In the genomic region with DNA sequence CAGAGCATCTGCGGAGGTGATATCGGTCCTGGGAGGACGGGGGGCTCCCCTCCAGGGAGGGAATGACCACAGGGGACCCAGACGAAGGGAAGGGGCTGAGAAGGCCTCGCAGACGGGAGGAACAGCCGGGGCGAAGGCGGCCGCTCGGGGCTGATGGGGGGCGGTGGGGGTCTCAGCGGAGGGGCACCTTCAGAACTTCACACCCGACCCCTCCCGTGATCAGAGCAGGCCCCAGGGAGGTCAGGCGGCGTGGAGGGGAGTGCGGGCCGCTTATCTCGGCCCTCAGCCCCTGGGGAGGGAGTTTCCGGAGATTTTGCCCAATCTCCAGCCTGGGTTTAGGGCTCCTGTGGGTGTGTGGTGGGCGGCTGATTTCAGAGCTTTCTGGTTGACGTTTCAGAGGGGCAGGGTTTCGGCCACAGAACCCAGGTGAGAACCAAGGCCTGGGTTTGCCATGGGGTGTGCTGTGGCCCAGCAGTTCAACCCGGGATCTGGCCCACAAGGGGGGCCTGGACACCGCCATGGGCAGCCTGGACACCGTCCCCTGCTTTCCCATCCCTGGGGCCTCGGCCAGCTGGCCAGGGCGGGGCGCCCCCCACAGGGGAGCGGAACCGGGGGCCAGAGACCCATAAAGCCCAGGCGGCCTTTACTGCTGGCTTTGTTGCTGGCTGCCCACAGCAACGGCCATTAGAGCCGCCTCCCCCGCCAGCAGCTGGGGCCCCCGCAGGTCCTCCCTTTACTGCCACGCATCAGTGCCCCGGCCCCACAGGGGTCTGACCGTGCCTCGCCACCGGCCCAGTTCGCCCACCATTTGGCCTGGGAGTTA, we compare ENCODE assay signal across 14 cellular contexts. TPM values are rescaled to one million over a fixed set of nuclear protein-coding genes. Genes with fewer than 3 reads are reported as not detected.
DNase-seq lines count a peak whose midpoint lies in the region; ATAC-seq, FAIRE-seq and TF ChIP-seq lines count a peak whose summit lies in the region.
"Had no signal": no experiment of that assay in that cellular context is flagged by ENCODE, and none has a peak within 500 bp of the region (broad histone marks: within the 10 kb centered on the region; RNA-seq: fewer than 3 reads in every experiment).

No MANE protein-coding gene starts in this region.

- no peak overlapping the region for H2AFZ ChIP-seq in HepG2 (ENCODE audit: low read length)
- H2AFZ ChIP-seq: parathyroid adenoma had no signal

- TF ChIP-seq RAD21 in HepG2 (CRISPR knock-in tag; IDR thresholded peaks at IDR 0.05): no peak

- H3K27ac ChIP-seq in HepG2 (ENCODE audit: extremely low read length, insufficient read depth, low read length) (peak overlapping the region; percentile 99), dorsolateral prefrontal cortex (no peak overlapping the region)
- H3K27ac ChIP-seq: parathyroid adenoma, thoracic aorta had no signal

- WGBS in HepG2 (ENCODE audit: low lambda C conversion rate): 97% methylated on average over 25 of the region's 43 CpGs

- no peaks in the 10 kb centered on the region for H4K20me1 ChIP-seq in HepG2 (ENCODE audit: insufficient read depth, low read length)

- BruUV-seq in HepG2 (replicated peaks; lab: Mats Ljungman, UMichigan): no TSS peak

- FAIRE-seq in HepG2 (lab: Jason Lieb, UNC): no peak
- FAIRE-seq in RCC 7860 (lab: Jason Lieb, UNC): no peak

- H3K9ac ChIP-seq in HepG2 (ENCODE audit: insufficient read depth, low read depth, low read length): peak overlapping the region; percentile 22; the same call in 1 of the 2 replicates
- H3K9ac ChIP-seq: parathyroid adenoma had no signal

- TF ChIP-seq EP300 in HepG2 (IDR thresholded peaks at IDR 0.05; ENCODE audit: low read depth in 2 of 2, low read length in 2 of 2) (no peak), HepG2 (CRISPR knock-in tag; IDR thresholded peaks at IDR 0.05; ENCODE audit: borderline replicate concordance) (no peak)

- H3K4me2 ChIP-seq in HepG2 (ENCODE audit: low read depth, low read length): no peak overlapping the region

- CTCF ChIA-PET in HepG2 (lab: Yijun Ruan, JAX; ENCODE audit: low intra/inter-chr PET ratio, low total read pairs): no interaction called here

- TF ChIP-seq POLR2A in HepG2 (IDR thresholded peaks at IDR 0.05; ENCODE audit: insufficient read depth in 1 of 2, low read depth in 2 of 2, low read length in 2 of 2): no peak

- H3K79me2 ChIP-seq in HepG2 (ENCODE audit: insufficient read depth, low read length): peaks cover 66% of the 10 kb centered on the region

- DNase-seq in ELF-1 (ENCODE audit: low read depth, low spot score): peak; percentile 62
- DNase-seq in GM20000 (ENCODE audit: low spot score): peak; percentile 94
- peak; percentile 38 for DNase-seq in NCI-H69 (lab: John Stamatoyannopoulos, UW)
- no peak for DNase-seq in HepG2 (ENCODE audit: low spot score)
- no peak for DNase-seq in H4 (ENCODE audit: low spot score)
- no peak for DNase-seq in dorsolateral prefrontal cortex
- DNase-seq in RCC 7860 (ENCODE audit: low spot score): no peak
- DNase-seq: amniotic stem cell, NCI-H1048, NCI-H774, T-cell had no signal

- no peak overlapping the region for H3K4me3 ChIP-seq in HepG2 (replicated peaks in 1 of 3; ENCODE audit: insufficient read depth in 1 of 3, low read depth in 2 of 3, low read length in 3 of 3)
- no peak overlapping the region for H3K4me3 ChIP-seq in dorsolateral prefrontal cortex
- H3K4me3 ChIP-seq: thoracic aorta had no signal

- TF ChIP-seq CTCF in GM20000 (IDR thresholded peaks at IDR 0.05; ENCODE audit: extremely low read depth, missing control alignments) (no peak), HepG2 (CRISPR knock-in tag; IDR thresholded peaks at IDR 0.05) (no peak; the same call in 1 of the 2 replicates), dorsolateral prefrontal cortex (IDR thresholded peaks at IDR 0.05 in 54 of 56, conservative IDR thresholded peaks at IDR 0.05 in 2 of 56; ENCODE audit: low read depth in 1 of 56, partially characterized antibody in 56 of 56) (no peak)

- H3K36me3 ChIP-seq in HepG2 (replicated peaks in 1 of 2; ENCODE audit: control insufficient read depth in 1 of 2, insufficient read depth in 2 of 2, low read length in 2 of 2): peaks cover 7 to 13% of the 10 kb centered on the region in 2 experiments; a peak in 4 of 5 replicates
- H3K36me3 ChIP-seq: thoracic aorta had no signal

- H3K27me3 ChIP-seq in HepG2 (ENCODE audit: control insufficient read depth in 1 of 2, insufficient read depth in 2 of 2, low read length in 2 of 2) (no peaks in the 10 kb centered on the region), dorsolateral prefrontal cortex (no peaks in the 10 kb centered on the region)

- peaks cover 91% of the 10 kb centered on the region for H3K4me1 ChIP-seq in HepG2 (ENCODE audit: insufficient read depth, low read length)

- H3K9me3 ChIP-seq in HepG2 (ENCODE audit: low read length): no peaks in the 10 kb centered on the region
- H3K9me3 ChIP-seq: thoracic aorta had no signal

- intact Hi-C loops in HepG2 (cut with micrococcal nuclease; ENCODE audit: unreplicated experiment) (no loop called here), dorsolateral prefrontal cortex (cut with DNase I) (no loop called here)

- in situ Hi-C loops in HepG2 (cut with HindIII; ENCODE audit: extremely low pct_ligation_motif_present, low pct_unique_long_range_greater_than_20kb): no loop called here

- no peak for ATAC-seq in HepG2
- no peak for ATAC-seq in esophagus mucosa
- ATAC-seq: T-cell had no signal

- POLR2A ChIA-PET in HepG2 (lab: Yijun Ruan, JAX): interaction anchor here (0.7 to 4.8 kb wide), 4 partner anchors 12 to 176 kb away, joined by 3 to 50 read pairs (median 22); no protein-coding TSS in a partner anchor

RNA-seq across cellular contexts. Expression of a gene that starts 29.0 kb away (rescaled TPM):
- 53.8 and 71.3 TPM in 2 replicates for total RNA-seq in HepG2 (2016; rRNA removed; fragmentation: Illumina TruSeq; extraction: Trizol)
- 26.5 and 31.5 TPM in 2 replicates for total RNA-seq in HepG2 (2016; cell fraction: cytosol; rRNA removed; fragmentation: Illumina TruSeq; extraction: Trizol; ENCODE audit: low read depth)
- total RNA-seq in HepG2 (2016; cell fraction: insoluble cytoplasmic fraction; rRNA removed; fragmentation: Illumina TruSeq; extraction: Trizol): 41.5 and 68.9 TPM in 2 replicates
- total RNA-seq in HepG2 (2016; cell fraction: membrane; rRNA removed; fragmentation: Illumina TruSeq; extraction: Trizol): 56.8 and 62.2 TPM in 2 replicates
- 35.6 and 47.1 TPM in 2 replicates for total RNA-seq in HepG2 (2016; cell fraction: nucleus; rRNA removed; fragmentation: Illumina TruSeq; extraction: Trizol)
- 77.9 and 102 TPM in 2 replicates for polyA plus RNA-seq in HepG2 (2011; rRNA removed)
- 44.7 and 68.0 TPM in 2 replicates for polyA plus RNA-seq in HepG2 (2011; cell fraction: cytosol; rRNA removed)
- polyA plus RNA-seq in HepG2 (2011; cell fraction: nucleus; rRNA removed): 150 and 160 TPM in 2 replicates
- 78.6 and 99.3 TPM in 2 replicates for polyA plus RNA-seq in HepG2 (2012)
- 31.0 and 31.3 TPM in 2 replicates for polyA plus RNA-seq in HepG2 (2016; cell fraction: cytosol; fragmentation: Illumina TruSeq; extraction: Trizol; ENCODE audit: low read depth)
- 58.1 and 70.4 TPM in 2 replicates for polyA plus RNA-seq in HepG2 (2016; cell fraction: insoluble cytoplasmic fraction; fragmentation: Illumina TruSeq; extraction: Trizol; ENCODE audit: low read depth)
- polyA plus RNA-seq in HepG2 (2016; cell fraction: membrane; fragmentation: Illumina TruSeq; extraction: Trizol; ENCODE audit: low read depth): 47.1 and 58.2 TPM in 2 replicates
- 76.0 and 89.6 TPM in 2 replicates for polyA plus RNA-seq in HepG2 (2016; cell fraction: nucleus; fragmentation: Illumina TruSeq; extraction: Trizol; ENCODE audit: insufficient read depth, low read depth)
- 15.5 and 299 TPM in 2 replicates for polyA minus RNA-seq in HepG2 (2011; rRNA and poly(A)+ RNA removed; ENCODE audit: low replicate concordance)
- polyA minus RNA-seq in HepG2 (2011; cell fraction: cytosol; rRNA and poly(A)+ RNA removed): 163 and 199 TPM in 2 replicates
- 48.5 and 77.1 TPM in 2 replicates for polyA minus RNA-seq in HepG2 (2011; cell fraction: nucleus; rRNA and poly(A)+ RNA removed)
- total RNA-seq in H4 (2014; rRNA removed; shearing (Covaris generic)): 2.3 and 9.0 TPM in 2 replicates
- 10 to 100 TPM in 40 of 120 experiments, 1 to 10 TPM in 80; 3.8 to 17.6 (median 8.7) TPM for total RNA-seq in dorsolateral prefrontal cortex
- total RNA-seq in esophagus mucosa: 6.9 TPM

RNA-seq across cellular contexts. Expression of a gene that starts 29.3 kb away (rescaled TPM):
- total RNA-seq in HepG2 (2016; rRNA removed; fragmentation: Illumina TruSeq; extraction: Trizol) (47.6 and 49.7 TPM in 2 replicates), dorsolateral prefrontal cortex (10 to 100 TPM; 20.6 to 51.2 (median 30.3) TPM), esophagus mucosa (41.2 TPM)
- total RNA-seq in HepG2 (2016; cell fraction: cytosol; rRNA removed; fragmentation: Illumina TruSeq; extraction: Trizol; ENCODE audit: low read depth): 26.1 and 29.1 TPM in 2 replicates
- total RNA-seq in HepG2 (2016; cell fraction: insoluble cytoplasmic fraction; rRNA removed; fragmentation: Illumina TruSeq; extraction: Trizol): 48.0 and 48.9 TPM in 2 replicates
- 31.0 and 31.9 TPM in 2 replicates for total RNA-seq in HepG2 (2016; cell fraction: membrane; rRNA removed; fragmentation: Illumina TruSeq; extraction: Trizol)
- total RNA-seq in HepG2 (2016; cell fraction: nucleus; rRNA removed; fragmentation: Illumina TruSeq; extraction: Trizol): 29.6 and 30.6 TPM in 2 replicates
- polyA plus RNA-seq in HepG2 (2011; rRNA removed): 36.4 and 44.6 TPM in 2 replicates
- 25.5 and 56.5 TPM in 2 replicates for polyA plus RNA-seq in HepG2 (2011; cell fraction: cytosol; rRNA removed)
- polyA plus RNA-seq in HepG2 (2011; cell fraction: nucleus; rRNA removed): 182 and 212 TPM in 2 replicates
- 32.8 and 36.1 TPM in 2 replicates for polyA plus RNA-seq in HepG2 (2012)
- 33.6 and 34.5 TPM in 2 replicates for polyA plus RNA-seq in HepG2 (2016; cell fraction: cytosol; fragmentation: Illumina TruSeq; extraction: Trizol; ENCODE audit: low read depth)
- polyA plus RNA-seq in HepG2 (2016; cell fraction: insoluble cytoplasmic fraction; fragmentation: Illumina TruSeq; extraction: Trizol; ENCODE audit: low read depth): 54.6 and 65.2 TPM in 2 replicates
- polyA plus RNA-seq in HepG2 (2016; cell fraction: membrane; fragmentation: Illumina TruSeq; extraction: Trizol; ENCODE audit: low read depth): 27.0 and 27.2 TPM in 2 replicates
- 69.0 and 72.3 TPM in 2 replicates for polyA plus RNA-seq in HepG2 (2016; cell fraction: nucleus; fragmentation: Illumina TruSeq; extraction: Trizol; ENCODE audit: insufficient read depth, low read depth)
- 59.9 and 104 TPM in 2 replicates for polyA minus RNA-seq in HepG2 (2011; rRNA and poly(A)+ RNA removed; ENCODE audit: low replicate concordance)
- polyA minus RNA-seq in HepG2 (2011; cell fraction: cytosol; rRNA and poly(A)+ RNA removed): 40.3 and 49.5 TPM in 2 replicates
- 29.6 and 30.8 TPM in 2 replicates for polyA minus RNA-seq in HepG2 (2011; cell fraction: nucleus; rRNA and poly(A)+ RNA removed)
- 61.9 and 77.2 TPM in 2 replicates for total RNA-seq in H4 (2014; rRNA removed; shearing (Covaris generic))

RNA-seq across cellular contexts. Expression of a gene that starts 37.8 kb away (rescaled TPM):
- total RNA-seq in HepG2 (2016; rRNA removed; fragmentation: Illumina TruSeq; extraction: Trizol) (3.9 and 10.2 TPM in 2 replicates), dorsolateral prefrontal cortex (1 to 10 TPM in 59 of 120 experiments, under 1 TPM in 56, not detected in 5; 0.29 to 3.5 (median 1.0) TPM), esophagus mucosa (not detected)
- total RNA-seq in HepG2 (2016; cell fraction: cytosol; rRNA removed; fragmentation: Illumina TruSeq; extraction: Trizol; ENCODE audit: low read depth): 4.7 and 5.1 TPM in 2 replicates
- total RNA-seq in HepG2 (2016; cell fraction: insoluble cytoplasmic fraction; rRNA removed; fragmentation: Illumina TruSeq; extraction: Trizol): 3.2 and 9.6 TPM in 2 replicates
- total RNA-seq in HepG2 (2016; cell fraction: membrane; rRNA removed; fragmentation: Illumina TruSeq; extraction: Trizol): 7.1 and 8.6 TPM in 2 replicates
- 8.2 and 8.4 TPM in 2 replicates for total RNA-seq in HepG2 (2016; cell fraction: nucleus; rRNA removed; fragmentation: Illumina TruSeq; extraction: Trizol)
- polyA plus RNA-seq in HepG2 (2011; rRNA removed): 1.1 and 1.5 TPM in 2 replicates
- polyA plus RNA-seq in HepG2 (2011; cell fraction: cytosol; rRNA removed): 1.6 and 3.0 TPM in 2 replicates
- 10.4 and 11.9 TPM in 2 replicates for polyA plus RNA-seq in HepG2 (2011; cell fraction: nucleus; rRNA removed)
- 2.8 and 4.0 TPM in 2 replicates for polyA plus RNA-seq in HepG2 (2012)
- polyA plus RNA-seq in HepG2 (2016; cell fraction: cytosol; fragmentation: Illumina TruSeq; extraction: Trizol; ENCODE audit: low read depth): 3.6 and 4.4 TPM in 2 replicates
- polyA plus RNA-seq in HepG2 (2016; cell fraction: insoluble cytoplasmic fraction; fragmentation: Illumina TruSeq; extraction: Trizol; ENCODE audit: low read depth): 4.2 and 5.9 TPM in 2 replicates
- polyA plus RNA-seq in HepG2 (2016; cell fraction: membrane; fragmentation: Illumina TruSeq; extraction: Trizol; ENCODE audit: low read depth): 4.5 and 6.0 TPM in 2 replicates
- polyA plus RNA-seq in HepG2 (2016; cell fraction: nucleus; fragmentation: Illumina TruSeq; extraction: Trizol; ENCODE audit: insufficient read depth, low read depth): 15.3 and 19.1 TPM in 2 replicates
- polyA minus RNA-seq in HepG2 (2011; rRNA and poly(A)+ RNA removed; ENCODE audit: low replicate concordance): 5.9 TPM in 1 of 2 replicates, not detected in the other
- polyA minus RNA-seq in HepG2 (2011; cell fraction: cytosol; rRNA and poly(A)+ RNA removed): 2.4 and 3.7 TPM in 2 replicates
- polyA minus RNA-seq in HepG2 (2011; cell fraction: nucleus; rRNA and poly(A)+ RNA removed): 0.50 and 0.77 TPM in 2 replicates
- not detected in 2 replicates for total RNA-seq in H4 (2014; rRNA removed; shearing (Covaris generic))
- total RNA-seq: thoracic aorta had no signal

RNA-seq across cellular contexts. Expression of a gene that starts 41.9 kb away (rescaled TPM):
- total RNA-seq in HepG2 (2016; rRNA removed; fragmentation: Illumina TruSeq; extraction: Trizol) (21.8 and 26.2 TPM in 2 replicates), dorsolateral prefrontal cortex (10 to 100 TPM; 26.1 to 60.5 (median 37.5) TPM), esophagus mucosa (59.2 TPM)
- 17.5 and 31.0 TPM in 2 replicates for total RNA-seq in HepG2 (2016; cell fraction: cytosol; rRNA removed; fragmentation: Illumina TruSeq; extraction: Trizol; ENCODE audit: low read depth)
- total RNA-seq in HepG2 (2016; cell fraction: insoluble cytoplasmic fraction; rRNA removed; fragmentation: Illumina TruSeq; extraction: Trizol): 22.0 and 24.7 TPM in 2 replicates
- total RNA-seq in HepG2 (2016; cell fraction: membrane; rRNA removed; fragmentation: Illumina TruSeq; extraction: Trizol): 29.7 and 34.2 TPM in 2 replicates
- total RNA-seq in HepG2 (2016; cell fraction: nucleus; rRNA removed; fragmentation: Illumina TruSeq; extraction: Trizol): 16.4 and 18.7 TPM in 2 replicates
- 26.9 and 40.4 TPM in 2 replicates for polyA plus RNA-seq in HepG2 (2011; rRNA removed)
- polyA plus RNA-seq in HepG2 (2011; cell fraction: cytosol; rRNA removed): 30.7 and 39.0 TPM in 2 replicates
- 57.8 and 68.0 TPM in 2 replicates for polyA plus RNA-seq in HepG2 (2011; cell fraction: nucleus; rRNA removed)
- polyA plus RNA-seq in HepG2 (2012): 22.6 and 31.3 TPM in 2 replicates
- 24.5 and 25.3 TPM in 2 replicates for polyA plus RNA-seq in HepG2 (2016; cell fraction: cytosol; fragmentation: Illumina TruSeq; extraction: Trizol; ENCODE audit: low read depth)
- polyA plus RNA-seq in HepG2 (2016; cell fraction: insoluble cytoplasmic fraction; fragmentation: Illumina TruSeq; extraction: Trizol; ENCODE audit: low read depth): 39.3 and 43.4 TPM in 2 replicates
- polyA plus RNA-seq in HepG2 (2016; cell fraction: membrane; fragmentation: Illumina TruSeq; extraction: Trizol; ENCODE audit: low read depth): 44.4 and 45.0 TPM in 2 replicates
- polyA plus RNA-seq in HepG2 (2016; cell fraction: nucleus; fragmentation: Illumina TruSeq; extraction: Trizol; ENCODE audit: insufficient read depth, low read depth): 58.7 and 76.5 TPM in 2 replicates
- 15.6 and 40.4 TPM in 2 replicates for polyA minus RNA-seq in HepG2 (2011; rRNA and poly(A)+ RNA removed; ENCODE audit: low replicate concordance)
- 11.7 and 15.6 TPM in 2 replicates for polyA minus RNA-seq in HepG2 (2011; cell fraction: cytosol; rRNA and poly(A)+ RNA removed)
- 8.1 and 9.8 TPM in 2 replicates for polyA minus RNA-seq in HepG2 (2011; cell fraction: nucleus; rRNA and poly(A)+ RNA removed)
- 20.3 and 26.8 TPM in 2 replicates for total RNA-seq in H4 (2014; rRNA removed; shearing (Covaris generic))

RNA-seq across cellular contexts. Expression of a gene that starts 45.3 kb away (rescaled TPM):
- total RNA-seq in HepG2 (2016; rRNA removed; fragmentation: Illumina TruSeq; extraction: Trizol): 0.07 TPM in 1 of 2 replicates, not detected in the other
- total RNA-seq in HepG2 (2016; cell fraction: cytosol; rRNA removed; fragmentation: Illumina TruSeq; extraction: Trizol; ENCODE audit: low read depth): not detected in 2 replicates
- 0.17 TPM in 1 of 2 replicates, not detected in the other for total RNA-seq in HepG2 (2016; cell fraction: insoluble cytoplasmic fraction; rRNA removed; fragmentation: Illumina TruSeq; extraction: Trizol)
- total RNA-seq in HepG2 (2016; cell fraction: membrane; rRNA removed; fragmentation: Illumina TruSeq; extraction: Trizol): not detected in 2 replicates
- total RNA-seq in HepG2 (2016; cell fraction: nucleus; rRNA removed; fragmentation: Illumina TruSeq; extraction: Trizol): 0.28 TPM in 1 of 2 replicates, not detected in the other
- polyA plus RNA-seq in HepG2 (2011; rRNA removed): 0.20 and 0.34 TPM in 2 replicates
- polyA plus RNA-seq in HepG2 (2011; cell fraction: cytosol; rRNA removed): 0.15 and 0.47 TPM in 2 replicates
- 2.8 and 7.1 TPM in 2 replicates for polyA plus RNA-seq in HepG2 (2011; cell fraction: nucleus; rRNA removed)
- 0.23 and 0.28 TPM in 2 replicates for polyA plus RNA-seq in HepG2 (2012)
- not detected in 2 replicates for polyA plus RNA-seq in HepG2 (2016; cell fraction: cytosol; fragmentation: Illumina TruSeq; extraction: Trizol; ENCODE audit: low read depth)
- not detected in 2 replicates for polyA plus RNA-seq in HepG2 (2016; cell fraction: insoluble cytoplasmic fraction; fragmentation: Illumina TruSeq; extraction: Trizol; ENCODE audit: low read depth)
- polyA plus RNA-seq in HepG2 (2016; cell fraction: membrane; fragmentation: Illumina TruSeq; extraction: Trizol; ENCODE audit: low read depth): not detected in 2 replicates
- 0.27 and 0.38 TPM in 2 replicates for polyA plus RNA-seq in HepG2 (2016; cell fraction: nucleus; fragmentation: Illumina TruSeq; extraction: Trizol; ENCODE audit: insufficient read depth, low read depth)
- polyA minus RNA-seq in HepG2 (2011; rRNA and poly(A)+ RNA removed; ENCODE audit: low replicate concordance): 0.42 TPM in 1 of 2 replicates, not detected in the other
- not detected in 2 replicates for polyA minus RNA-seq in HepG2 (2011; cell fraction: cytosol; rRNA and poly(A)+ RNA removed)
- 0.13 and 0.37 TPM in 2 replicates for polyA minus RNA-seq in HepG2 (2011; cell fraction: nucleus; rRNA and poly(A)+ RNA removed)
- 0.23 TPM in 1 of 2 replicates, not detected in the other for total RNA-seq in H4 (2014; rRNA removed; shearing (Covaris generic))
- total RNA-seq in dorsolateral prefrontal cortex: under 1 TPM in 3 of 120 experiments, not detected in 117; 0.13 to 0.76 (median 0.16) TPM
- not detected for total RNA-seq in esophagus mucosa

Comparison
In these comparisons a context has a peak if more than half of its experiments do, and no peak if none do; other contexts are left out.
1. DNase-seq: peak in ELF-1 (single experiment), GM20000 (single experiment) and NCI-H69 (single experiment); none in HepG2 (single experiment), H4 (single experiment), dorsolateral prefrontal cortex (0 of 10) and RCC 7860 (single experiment).